In genomic region chr13:94305463-94305862, GRCh38 we compare ENCODE assay signal across 15 cellular contexts.
A peak's percentile ranks its signal among the peaks of the same experiment; 100 is the strongest.
DNase-seq lines count a peak whose midpoint lies in the region; ATAC-seq, FAIRE-seq and TF ChIP-seq lines count a peak whose summit lies in the region.
"Had no signal": no experiment of that assay in that cellular context is flagged by ENCODE, and none has a peak within 500 bp of the region (broad histone marks: within the 10 kb centered on the region; RNA-seq: fewer than 3 reads in every experiment).

No MANE protein-coding gene starts in this region.

- no peak for FAIRE-seq in K562 (lab: Jason Lieb, UNC)
- FAIRE-seq: A204.1, G401.6, H1 had no signal

- H3K9me3 Mint-ChIP-seq in type B pancreatic cell = no peaks in the 10 kb centered on the region
- no peaks in the 10 kb centered on the region for H3K9me3 Mint-ChIP-seq in stimulated activated naive B cell treated with anti-CD40 and anti-IgM and Interleukin-4, amounts not matched to agents 10 μg/mL and 1 μg/mL and 100 μg/mL, for 72 hours
- H3K9me3 Mint-ChIP-seq: memory B cell; stimulated activated memory B cell treated with anti-CD40 and anti-IgM and Interleukin-4, amounts not matched to agents 10 μg/mL and 1 μg/mL and 100 μg/mL, for 72 hours had no signal

- no peak overlapping the region for H3K4me3 Mint-ChIP-seq in type B pancreatic cell
- H3K4me3 Mint-ChIP-seq in stimulated activated naive B cell treated with anti-CD40 and anti-IgM and Interleukin-4, amounts not matched to agents 10 μg/mL and 1 μg/mL and 100 μg/mL, for 72 hours = no peak overlapping the region
- H3K4me3 Mint-ChIP-seq: memory B cell; stimulated activated memory B cell treated with anti-CD40 and anti-IgM and Interleukin-4, amounts not matched to agents 10 μg/mL and 1 μg/mL and 100 μg/mL, for 72 hours had no signal

- no peak for TF ChIP-seq RAD21 in K562 (CRISPR knock-in tag; conservative IDR thresholded peaks at IDR 0.05 in 1 of 2, IDR thresholded peaks at IDR 0.05 in 1 of 2)

- H3K27ac ChIP-seq in K562 (ENCODE audit: extremely low read depth, low read depth, low read length) = no peak overlapping the region

- ATAC-seq in K562 = no peak
- ATAC-seq in left ventricle myocardium superior = peak; percentile 85
- ATAC-seq in stimulated activated naive B cell treated with anti-CD40 and anti-IgM and Interleukin-4, amounts not matched to agents 10 μg/mL and 1 μg/mL and 100 μg/mL, for 72 hours (replicated peaks) = no peak
- ATAC-seq: stimulated activated memory B cell treated with anti-CD40 and anti-IgM and Interleukin-4, amounts not matched to agents 10 μg/mL and 1 μg/mL and 100 μg/mL, for 72 hours had no signal

- intact Hi-C loops in K562 (cut with micrococcal nuclease) = no loop called here
- intact Hi-C loops in left ventricle myocardium superior (cut with micrococcal nuclease) = no loop called here

- H3K4me1 ChIP-seq in K562 (replicated peaks in 1 of 2; ENCODE audit: control insufficient read depth in 2 of 2, insufficient read depth in 2 of 2, low read length in 2 of 2) = no peaks in the 10 kb centered on the region

- no peaks in the 10 kb centered on the region for H3K36me3 ChIP-seq in K562 (ENCODE audit: control insufficient read depth, insufficient read depth, low read length)

- no peaks in the 10 kb centered on the region for H3K27me3 ChIP-seq in K562 (ENCODE audit: control insufficient read depth in 2 of 2, insufficient read depth in 2 of 2, low read length in 2 of 2)

- H3K9me3 ChIP-seq in K562 (replicated peaks; ENCODE audit: control insufficient read depth, insufficient read depth, low read depth, low read length) = no peaks in the 10 kb centered on the region

- no peak for TF ChIP-seq POLR2A in K562 (conservative IDR thresholded peaks at IDR 0.05)

- no peak for TF ChIP-seq CTCF in K562 (IDR thresholded peaks at IDR 0.05 in 2 of 3, conservative IDR thresholded peaks at IDR 0.05 in 1 of 3; ENCODE audit: insufficient read depth in 2 of 3, low read depth in 1 of 3, low read length in 3 of 3)
- no peak for TF ChIP-seq CTCF in type B pancreatic cell (conservative IDR thresholded peaks at IDR 0.05)

- POLR2A ChIA-PET in K562 (lab: Yijun Ruan, JAX) = no interaction called here

- no peaks in the 10 kb centered on the region for H3K9me1 ChIP-seq in K562 (ENCODE audit: control insufficient read depth, insufficient read depth, low read length)

- no peaks in the 10 kb centered on the region for H3K36me3 Mint-ChIP-seq in type B pancreatic cell
- H3K36me3 Mint-ChIP-seq in stimulated activated naive B cell treated with anti-CD40 and anti-IgM and Interleukin-4, amounts not matched to agents 10 μg/mL and 1 μg/mL and 100 μg/mL, for 72 hours = no peaks in the 10 kb centered on the region
- H3K36me3 Mint-ChIP-seq: memory B cell; stimulated activated memory B cell treated with anti-CD40 and anti-IgM and Interleukin-4, amounts not matched to agents 10 μg/mL and 1 μg/mL and 100 μg/mL, for 72 hours had no signal

- peak overlapping the region; percentile 34 for H3K27ac Mint-ChIP-seq in type B pancreatic cell
- no peak overlapping the region for H3K27ac Mint-ChIP-seq in stimulated activated naive B cell treated with anti-CD40 and anti-IgM and Interleukin-4, amounts not matched to agents 10 μg/mL and 1 μg/mL and 100 μg/mL, for 72 hours
- H3K27ac Mint-ChIP-seq: memory B cell; stimulated activated memory B cell treated with anti-CD40 and anti-IgM and Interleukin-4, amounts not matched to agents 10 μg/mL and 1 μg/mL and 100 μg/mL, for 72 hours had no signal

- no TSS peak for BruUV-seq in K562 (replicated peaks; lab: Mats Ljungman, UMichigan)

- H3K79me2 ChIP-seq in K562 (ENCODE audit: control insufficient read depth, insufficient read depth, low read length) = no peaks in the 10 kb centered on the region

- no peak overlapping the region for H2AFZ ChIP-seq in K562 (ENCODE audit: low read depth, low read length)

- no peak overlapping the region for H3K4me3 ChIP-seq in K562

- H3K4me2 ChIP-seq in K562 (ENCODE audit: insufficient read depth, low read length) = no peak overlapping the region

- CTCF ChIA-PET in K562 (lab: Yijun Ruan, JAX; ENCODE audit: low intra/inter-chr PET ratio) = no interaction called here

- peaks cover 8% of the 10 kb centered on the region for H3K4me1 Mint-ChIP-seq in type B pancreatic cell (ENCODE audit: unreplicated experiment)
- H3K4me1 Mint-ChIP-seq in stimulated activated naive B cell treated with anti-CD40 and anti-IgM and Interleukin-4, amounts not matched to agents 10 μg/mL and 1 μg/mL and 100 μg/mL, for 72 hours = peaks cover 5 to 6% of the 10 kb centered on the region in 2 donors
- H3K4me1 Mint-ChIP-seq: memory B cell; stimulated activated memory B cell treated with anti-CD40 and anti-IgM and Interleukin-4, amounts not matched to agents 10 μg/mL and 1 μg/mL and 100 μg/mL, for 72 hours had no signal

- 0% methylated on average over 1 of the region's 1 CpG for WGBS in K562 (ENCODE audit: insufficient coverage, low coverage, missing lambda C conversion rate)

- no peak for TF ChIP-seq EP300 in K562 (IDR thresholded peaks at IDR 0.05; ENCODE audit: low read length)

- H4K20me1 ChIP-seq in K562 (replicated peaks; ENCODE audit: control insufficient read depth, insufficient read depth, low read length) = no peaks in the 10 kb centered on the region

- H3K9ac ChIP-seq in K562 (ENCODE audit: insufficient read depth in 1 of 2, low read depth in 2 of 2, low read length in 2 of 2) = no peak overlapping the region

- DNase-seq in DMS 273 (lab: John Stamatoyannopoulos, UW; ENCODE audit: unreplicated experiment) (peak; percentile 4), DMS 273 treated with DMSO at 0.1 percent for 48 hours (lab: John Stamatoyannopoulos, UW) (no peak), K562 (ENCODE audit: extremely low read depth in 1 of 4, low spot score in 3 of 4) (no peak), left ventricle myocardium superior (no peak), type B pancreatic cell (ENCODE audit: extremely low spot score, unreplicated experiment) (no peak), T1000 (lab: John Stamatoyannopoulos, UW) (no peak), NCI-H2171 treated with DMSO at 0.1 percent for 48 hours (lab: John Stamatoyannopoulos, UW) (no peak)
- no peak for DNase-seq in stimulated activated naive B cell treated with anti-CD40 and anti-IgM and Interleukin-4, amounts not matched to agents 10 μg/mL and 1 μg/mL and 100 μg/mL, for 72 hours
- DNase-seq: anterior cingulate cortex, NCI-H510A had no signal

- peaks cover 10% of the 10 kb centered on the region for H3K27me3 Mint-ChIP-seq in type B pancreatic cell
- no peaks in the 10 kb centered on the region for H3K27me3 Mint-ChIP-seq in stimulated activated naive B cell treated with anti-CD40 and anti-IgM and Interleukin-4, amounts not matched to agents 10 μg/mL and 1 μg/mL and 100 μg/mL, for 72 hours
- H3K27me3 Mint-ChIP-seq: memory B cell; stimulated activated memory B cell treated with anti-CD40 and anti-IgM and Interleukin-4, amounts not matched to agents 10 μg/mL and 1 μg/mL and 100 μg/mL, for 72 hours had no signal

- in situ Hi-C loops in K562 (cut with MboI) = no loop called here

TF ChIP-seq in K562, 482 proteins besides CTCF, POLR2A, EP300 and RAD21 (continues in another document):
- TF ChIP-seq CGGBP1 (CRISPR knock-in tag; IDR thresholded peaks at IDR 0.05) = no peak
- no peak for TF ChIP-seq WHSC1 (IDR thresholded peaks at IDR 0.05; ENCODE audit: low read length)
- no peak for TF ChIP-seq E4F1 (CRISPR knock-in tag; IDR thresholded peaks at IDR 0.05; ENCODE audit: borderline replicate concordance)
- no peak for TF ChIP-seq CBX3 (IDR thresholded peaks at IDR 0.05; ENCODE audit: borderline replicate concordance in 1 of 2, low read length in 2 of 2)
- no peak for TF ChIP-seq ZNF224 (CRISPR knock-in tag; IDR thresholded peaks at IDR 0.05)
- no peak for TF ChIP-seq FOXP1 (CRISPR knock-in tag; IDR thresholded peaks at IDR 0.05)
- no peak for TF ChIP-seq ZBTB9 (CRISPR knock-in tag; IDR thresholded peaks at IDR 0.05)
- peak; percentile 63 for TF ChIP-seq ZNF316 (IDR thresholded peaks at IDR 0.05)
- TF ChIP-seq SREBF2 (CRISPR knock-in tag; IDR thresholded peaks at IDR 0.05) = no peak
- no peak for TF ChIP-seq ZNF75A (CRISPR knock-in tag; IDR thresholded peaks at IDR 0.05)
- TF ChIP-seq NFE2 (IDR thresholded peaks at IDR 0.05; ENCODE audit: low read depth) = no peak
- TF ChIP-seq RB1 (IDR thresholded peaks at IDR 0.05; ENCODE audit: low read depth) = no peak
